In the genomic region with DNA sequence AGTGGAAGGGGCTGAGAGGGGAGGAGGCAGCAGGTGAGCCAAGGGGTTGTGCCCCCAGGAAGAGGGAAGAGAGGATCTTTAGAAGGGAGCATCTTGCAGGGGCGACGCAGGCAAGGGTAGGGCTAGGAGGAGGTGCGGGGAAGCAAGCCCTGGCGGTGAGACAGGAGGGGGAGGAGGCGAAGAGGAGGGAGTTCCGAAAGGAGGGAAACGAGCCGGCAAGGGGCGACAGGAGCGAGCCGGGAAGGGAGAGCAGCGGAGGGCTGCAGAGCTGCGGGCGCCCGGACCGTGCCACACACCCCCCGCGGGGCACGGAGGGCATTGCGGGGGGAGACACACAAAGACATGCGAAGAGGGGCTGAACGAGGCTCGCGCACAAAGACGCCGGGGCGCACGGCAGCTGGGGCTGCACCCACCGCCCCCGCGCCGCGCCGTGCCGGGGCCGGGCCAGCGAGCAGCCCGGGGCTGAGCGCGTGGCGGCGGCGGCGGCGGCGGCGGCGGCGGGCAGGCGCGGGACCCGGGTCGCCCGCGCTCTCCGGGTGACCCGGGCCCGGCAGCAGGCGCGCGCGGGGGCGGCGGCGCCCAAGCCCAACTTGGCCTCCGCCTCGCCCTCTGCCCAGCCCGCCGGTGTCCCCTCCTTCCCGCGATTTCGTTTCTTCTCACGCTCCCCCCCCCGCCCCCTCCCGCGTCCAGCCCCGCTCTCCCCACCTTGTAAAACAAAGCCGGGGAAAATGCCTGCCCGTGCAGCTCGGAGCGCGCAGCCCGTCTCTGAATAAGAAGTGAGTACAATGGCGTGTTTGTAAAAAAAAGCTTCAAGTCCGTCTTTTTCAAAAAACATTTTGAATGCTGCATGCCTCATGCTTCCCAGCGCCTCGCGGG, we compare ENCODE assay signal across 8 cellular contexts. TPM values are rescaled to one million over a fixed set of nuclear protein-coding genes. Genes with fewer than 3 reads are reported as not detected.
A peak's percentile ranks its signal among the peaks of the same experiment; 100 is the strongest.
DNase-seq lines count a peak whose midpoint lies in the region; ATAC-seq, FAIRE-seq and TF ChIP-seq lines count a peak whose summit lies in the region.

TSS of gene KCNK2 (plus strand) at position 206 of the 876 bp plus-strand sequence. CDS start at position 855, 649 bp downstream.

- H3K4me3 ChIP-seq in HL-60 (replicated peaks; ENCODE audit: insufficient read depth, low read length) (peak within 1 kb of the TSS; percentile 25), bronchial epithelial cell (ENCODE audit: low read depth, low read length) (peak within 1 kb of the TSS; percentile 35)

- no peak for FAIRE-seq in bronchial epithelial cell (lab: Jason Lieb, UNC)

- no peaks in the 10 kb centered on the region for H3K36me3 ChIP-seq in bronchial epithelial cell (ENCODE audit: control insufficient read depth, insufficient read depth, low read length)

- no peak for TF ChIP-seq CTCF in HL-60 (IDR thresholded peaks at IDR 0.05; ENCODE audit: insufficient read depth, low read length)
- TF ChIP-seq CTCF in bronchial epithelial cell (IDR thresholded peaks at IDR 0.05; ENCODE audit: insufficient read depth, low read length, severe bottlenecking): no peak
- no peak for TF ChIP-seq CTCF in mesothelial cell of epicardium (IDR thresholded peaks at IDR 0.05; ENCODE audit: unreplicated experiment)

- H3K27me3 Mint-ChIP-seq in mesothelial cell of epicardium (ENCODE audit: low read depth): peaks cover 88% of the 10 kb centered on the region

- peak within 1 kb of the TSS; percentile 80 for H3K4me3 Mint-ChIP-seq in mesothelial cell of epicardium

- DNase-seq in AG08396 (ENCODE audit: low spot score) (peak; percentile 49), HL-60 (ENCODE audit: low read depth in 1 of 2, low spot score in 1 of 2) (no peak), bronchial epithelial cell (ENCODE audit: low read depth) (no peak), mesothelial cell of epicardium (ENCODE audit: low spot score in 2 of 2, unreplicated experiment in 2 of 2) (peak in 1 of 2 experiments; percentile 54), OCI-M2 (lab: John Stamatoyannopoulos, UW; ENCODE audit: unreplicated experiment) (no peak), A172 (ENCODE audit: low spot score) (no peak)

- ATAC-seq in GM19463 (IDR thresholded peaks at IDR 0.05; ENCODE audit: unreplicated experiment): no peak
- no peak for ATAC-seq in HG03025 (IDR thresholded peaks at IDR 0.05; ENCODE audit: low FRiP score, unreplicated experiment)

- no peaks in the 10 kb centered on the region for H3K36me3 Mint-ChIP-seq in mesothelial cell of epicardium

- no peak within 1 kb of the TSS for H3K27ac Mint-ChIP-seq in mesothelial cell of epicardium

- H3K27ac ChIP-seq in HL-60 (replicated peaks): no peak within 1 kb of the TSS

- no peaks in the 10 kb centered on the region for H3K9me3 Mint-ChIP-seq in mesothelial cell of epicardium

- peaks cover 38% of the 10 kb centered on the region for H3K27me3 ChIP-seq in HL-60 (ENCODE audit: insufficient read depth, poor library complexity, severe bottlenecking)
- H3K27me3 ChIP-seq in bronchial epithelial cell (ENCODE audit: control insufficient read depth, insufficient read depth, low read length): peaks cover 18% of the 10 kb centered on the region

- H3K4me1 Mint-ChIP-seq in mesothelial cell of epicardium: peaks cover 20% of the 10 kb centered on the region

RNA-seq across cellular contexts. Expression of gene KCNK2, which starts in this region (rescaled TPM):
- total RNA-seq in bronchial epithelial cell: 1.3 TPM in 1 of 2 replicates, not detected in the other
- 5.8 to 7.4 TPM (median 6.5 TPM) in 3 replicates for total RNA-seq in mesothelial cell of epicardium
- total RNA-seq in A172 (2014; rRNA removed; shearing (Covaris generic)): 0.05 and 0.29 TPM in 2 replicates
